10 cellular contexts compared by ENCODE assay signal in genomic region chr1:54291276-54292014, GRCh38.
DNase-seq lines count a peak whose midpoint lies in the region; ATAC-seq, FAIRE-seq and TF ChIP-seq lines count a peak whose summit lies in the region.
"Had no signal": no experiment of that assay in that cellular context is flagged by ENCODE, and none has a peak within 500 bp of the region (broad histone marks: within the 10 kb centered on the region; RNA-seq: fewer than 3 reads in every experiment).

No MANE protein-coding gene starts in this region.

- no peak overlapping the region for H2AFZ ChIP-seq in PC-3 (ENCODE audit: low read length)

- no peak for ATAC-seq in PC-3
- no peak for ATAC-seq in left lung
- ATAC-seq: stimulated activated naive CD8-positive, alpha-beta T cell treated with anti-CD3 and anti-CD28 coated beads, Interleukin-15, amount 100 ng/mL, for 72 hours had no signal

- H3K9me3 Mint-ChIP-seq in brain (no peaks in the 10 kb centered on the region), progenitor cell of endocrine pancreas (ENCODE audit: low read depth) (no peaks in the 10 kb centered on the region)
- H3K9me3 Mint-ChIP-seq: stimulated activated naive CD8-positive, alpha-beta T cell treated with anti-CD3 and anti-CD28 coated beads, Interleukin-15, amount 100 ng/mL, for 72 hours had no signal

- H3K4me1 Mint-ChIP-seq in brain (peaks cover 95% of the 10 kb centered on the region), progenitor cell of endocrine pancreas (ENCODE audit: low read depth) (peaks cover 48% of the 10 kb centered on the region)

- H3K36me3 Mint-ChIP-seq in brain (no peaks in the 10 kb centered on the region), progenitor cell of endocrine pancreas (ENCODE audit: insufficient read depth) (no peaks in the 10 kb centered on the region)

- H3K9me2 ChIP-seq in PC-3 (replicated peaks; ENCODE audit: low read length), result no peaks in the 10 kb centered on the region

- no peaks in the 10 kb centered on the region for H3K79me2 ChIP-seq in PC-3 (ENCODE audit: low read length)

- H3K27me3 Mint-ChIP-seq in brain, result no peaks in the 10 kb centered on the region
- H3K27me3 Mint-ChIP-seq in progenitor cell of endocrine pancreas, result no peaks in the 10 kb centered on the region
- H3K27me3 Mint-ChIP-seq: stimulated activated naive CD8-positive, alpha-beta T cell treated with anti-CD3 and anti-CD28 coated beads, Interleukin-15, amount 100 ng/mL, for 72 hours had no signal

- H3K4me2 ChIP-seq in PC-3 (ENCODE audit: low read length), result no peak overlapping the region

- peak overlapping the region in 4 of 5 experiments; percentile 48 to 93 (median 92) for H3K27ac Mint-ChIP-seq in brain
- peak overlapping the region; percentile 84 for H3K27ac Mint-ChIP-seq in progenitor cell of endocrine pancreas

- H4K20me1 ChIP-seq in PC-3 (ENCODE audit: low read length), result no peaks in the 10 kb centered on the region

- no peak for DNase-seq in D721Med (ENCODE audit: insufficient read length, low spot score)
- DNase-seq in NCI-H1694 treated with DMSO at 0.1 percent for 48 hours (lab: John Stamatoyannopoulos, UW), result peak; percentile 80
- DNase-seq in progenitor cell of endocrine pancreas (ENCODE audit: low spot score, unreplicated experiment), result no peak
- DNase-seq in RPMI8226, result no peak
- DNase-seq in PC-3, result no peak
- no peak for DNase-seq in RKO (ENCODE audit: low spot score)
- no peak for DNase-seq in left lung
- DNase-seq: adrenal gland; stimulated activated naive CD8-positive, alpha-beta T cell treated with anti-CD3 and anti-CD28 coated beads, Interleukin-15, amount 100 ng/mL, for 72 hours had no signal

- no TSS peak for BruUV-seq in PC-3 (replicated peaks; lab: Mats Ljungman, UMichigan)

- H3K36me3 ChIP-seq in PC-3 (ENCODE audit: low read depth, low read length), result no peaks in the 10 kb centered on the region
- H3K36me3 ChIP-seq in left lung, result no peaks in the 10 kb centered on the region
- H3K36me3 ChIP-seq: adrenal gland had no signal

- TF ChIP-seq CTCF in D721Med (IDR thresholded peaks at IDR 0.05; ENCODE audit: insufficient read depth, missing control alignments) (no peak), brain (conservative IDR thresholded peaks at IDR 0.05) (no peak), progenitor cell of endocrine pancreas (IDR thresholded peaks at IDR 0.05; ENCODE audit: unreplicated experiment) (no peak), PC-3 (conservative IDR thresholded peaks at IDR 0.05; ENCODE audit: low read depth, low read length) (no peak), left lung (IDR thresholded peaks at IDR 0.05) (no peak)

- FAIRE-seq in D721Med (lab: Jason Lieb, UNC), result peak; percentile 6

- H3K9me3 ChIP-seq in PC-3 (ENCODE audit: low read length), result no peaks in the 10 kb centered on the region
- no peaks in the 10 kb centered on the region for H3K9me3 ChIP-seq in left lung
- H3K9me3 ChIP-seq: adrenal gland had no signal

- H3K27ac ChIP-seq in PC-3 (ENCODE audit: low read length), result no peak overlapping the region
- H3K27ac ChIP-seq in left lung, result no peak overlapping the region

- H3K4me3 ChIP-seq in PC-3 (ENCODE audit: low read length) (no peak overlapping the region), left lung (no peak overlapping the region)
- H3K4me3 ChIP-seq: adrenal gland had no signal

- H3K4me1 ChIP-seq in PC-3 (ENCODE audit: insufficient read depth, low read length) (no peaks in the 10 kb centered on the region), left lung (peaks cover 27 to 38% of the 10 kb centered on the region in 2 donors)

- intact Hi-C loops in PC-3 (cut with micrococcal nuclease), result no loop called here
- intact Hi-C loops in left lung (cut with DNase I), result no loop called here

- no peak overlapping the region for H3K9ac ChIP-seq in PC-3 (ENCODE audit: low read length)

- H3K27me3 ChIP-seq in PC-3 (ENCODE audit: low read length) (no peaks in the 10 kb centered on the region), left lung (no peaks in the 10 kb centered on the region)
- H3K27me3 ChIP-seq: adrenal gland had no signal

- POLR2A ChIA-PET in PC-3 (lab: Charles Lee; ENCODE audit: unreplicated experiment), result no interaction called here

- H3K4me3 Mint-ChIP-seq in brain (peak overlapping the region in 1 of 5 experiments; percentile 38), progenitor cell of endocrine pancreas (ENCODE audit: low read depth) (no peak overlapping the region)

- CTCF ChIA-PET in PC-3 (lab: Charles Lee), result no interaction called here

- H3F3A ChIP-seq in PC-3 (ENCODE audit: low read length, unreplicated experiment), result no peaks in the 10 kb centered on the region
